In the genomic region with DNA sequence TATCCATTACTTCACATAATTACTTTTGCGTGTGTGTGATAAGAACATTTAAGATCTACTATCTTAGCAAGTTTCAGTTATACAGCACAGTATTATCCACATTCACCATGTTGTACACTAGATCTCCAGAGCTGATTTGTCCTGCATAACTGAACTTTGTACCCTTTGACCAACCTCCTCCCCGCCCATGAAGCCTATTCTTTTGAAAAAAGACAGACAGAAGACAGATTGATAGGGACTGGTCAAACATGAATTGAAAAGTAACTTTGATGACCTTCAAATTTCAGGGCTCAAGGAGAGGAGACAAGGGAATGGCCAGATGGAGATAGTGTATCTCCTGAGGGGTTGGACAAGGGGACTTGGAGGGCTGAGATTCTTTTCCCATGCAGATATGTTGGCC, we compare ENCODE assay signal across 30 cellular contexts.
"Had no signal": no experiment of that assay in that cellular context is flagged by ENCODE, and none has a peak within 500 bp of the region (broad histone marks: within the 10 kb centered on the region; RNA-seq: fewer than 3 reads in every experiment).

No MANE protein-coding gene starts in this region.

- DNase-seq: activated CD4-positive, alpha-beta memory T cell treated with anti-CD3 and anti-CD28 coated beads, Interleukin-2, amount 10 ng/mL, durations not matched to agents 7 days and 5 days; activated CD4-positive, alpha-beta T cell treated with anti-CD3 and anti-CD28 coated beads for 1 hour; activated CD4-positive, alpha-beta T cell treated with anti-CD3 and anti-CD28 coated beads for 4 hours; activated CD4-positive, alpha-beta T cell treated with anti-CD3 and anti-CD28 coated beads, Interleukin-2, amount 10 ng/mL, durations not matched to agents 7 days and 5 days; activated CD4-positive, alpha-beta T cell treated with anti-CD3 and anti-CD28 coated beads, Interleukin-2, amount 50 U/mL, for 4 hours; activated CD8-positive, alpha-beta memory T cell treated with anti-CD3 and anti-CD28 coated beads, Interleukin-2, amount 50 U/mL, for 48 hours; activated gamma-delta T cell; activated naive CD4-positive, alpha-beta T cell; activated naive CD4-positive, alpha-beta T cell treated with anti-CD3 and anti-CD28 coated beads, Interleukin-2, amount 10 ng/mL, durations not matched to agents 7 days and 5 days; activated naive CD8-positive, alpha-beta T cell treated with anti-CD3 and anti-CD28 coated beads, Interleukin-2, amount 10 ng/mL, durations not matched to agents 7 days and 5 days; activated T-cell treated with anti-CD3 and anti-CD28 coated beads for 4 hours; activated T-cell treated with anti-CD3 and anti-CD28 coated beads, Interleukin-2, amount 50 U/mL, for 24 hours; activated T-cell treated with anti-CD3 and anti-CD28 coated beads, Interleukin-2, amount 50 U/mL, for 72 hours; central memory CD4-positive, alpha-beta T cell; dorsolateral prefrontal cortex; effector memory CD4-positive, alpha-beta T cell; endodermal cell; foreskin fibroblast; head of caudate nucleus; T-helper 1 cell; T-helper 17 cell; T1000 had no signal

- H3K9me3 ChIP-seq: ascending aorta, breast epithelium had no signal

- H3K4me3 ChIP-seq: ascending aorta, breast epithelium, cardiac muscle cell, coronary artery, dorsolateral prefrontal cortex had no signal

- FAIRE-seq: frontal cortex had no signal

- H3K36me3 ChIP-seq: ascending aorta, breast epithelium, cardiac muscle cell had no signal

- H3K4me1 ChIP-seq: ascending aorta, breast epithelium had no signal

- ATAC-seq: activated naive CD4-positive, alpha-beta T cell treated with anti-CD3 and anti-CD28 coated beads, Interleukin-2, amount 50 U/mL, for 72 hours; activated T-cell treated with anti-CD3 and anti-CD28 coated beads, Interleukin-2, amount 50 U/mL, for 72 hours; esophagus mucosa; T-helper 17 cell; WTC11 had no signal

- H3K27ac ChIP-seq: ascending aorta, breast epithelium, cardiac muscle cell, coronary artery, dorsolateral prefrontal cortex had no signal

- H3K27me3 ChIP-seq: ascending aorta, breast epithelium, cardiac muscle cell, dorsolateral prefrontal cortex had no signal
